Comparison of ENCODE assay signal across 11 cellular contexts in genomic region chr14:49550284-49551184, GRCh38. TPM values are rescaled to one million over a fixed set of nuclear protein-coding genes. Genes with fewer than 3 reads are reported as not detected.
DNase-seq lines count a peak whose midpoint lies in the region; ATAC-seq and TF ChIP-seq lines count a peak whose summit lies in the region.
"Had no signal": no experiment of that assay in that cellular context is flagged by ENCODE, and none has a peak within 500 bp of the region (broad histone marks: within the 10 kb centered on the region; RNA-seq: fewer than 3 reads in every experiment).

No MANE protein-coding gene starts in this region.

- no peak overlapping the region for H3K9ac ChIP-seq in liver (ENCODE audit: low read depth in 1 of 2, low read length in 2 of 2)

- H3K4me3 ChIP-seq in liver (ENCODE audit: low read depth in 1 of 3, low read length in 3 of 3): peak overlapping the region in 1 of 3 donors; percentile 19
- H3K4me3 ChIP-seq: HAP-1 had no signal

- peak; percentile 64 to 66 for TF ChIP-seq RAD21 in liver (IDR thresholded peaks at IDR 0.05)

- H3K9me3 ChIP-seq in liver (ENCODE audit: control insufficient read depth in 4 of 4, low read length in 3 of 4): no peaks in the 10 kb centered on the region
- H3K9me3 ChIP-seq: HAP-1 had no signal

- TF ChIP-seq CTCF in liver (IDR thresholded peaks at IDR 0.05; ENCODE audit: low read depth, low read length, missing input control): peak; percentile 31

- H3K36me3 ChIP-seq in liver (ENCODE audit: control insufficient read depth in 4 of 4, insufficient read depth in 3 of 4, low read depth in 1 of 4, low read length in 3 of 4): no peaks in the 10 kb centered on the region
- H3K36me3 ChIP-seq: HAP-1 had no signal

- H3K27ac ChIP-seq in liver (ENCODE audit: low read depth in 1 of 2, low read length in 2 of 2): no peak overlapping the region

- H3K27me3 ChIP-seq in liver (ENCODE audit: control insufficient read depth in 4 of 4, insufficient read depth in 4 of 4, low read length in 3 of 4): no peaks in the 10 kb centered on the region

- DNase-seq in ELR (ENCODE audit: low read depth) (peak; percentile 44), M059J (ENCODE audit: low read depth) (peak; percentile 30), astrocyte of the hippocampus (ENCODE audit: low read depth, low spot score) (peak; percentile 14), H4 (ENCODE audit: low spot score) (no peak), KG1 (lab: John Stamatoyannopoulos, UW) (no peak)
- DNase-seq: activated CD4-positive, alpha-beta T cell treated with anti-CD3 and anti-CD28 coated beads, Interleukin-2, amount 50 U/mL, for 4 hours; NCI-H2029 treated with DMSO at 0.1 percent for 48 hours had no signal

- peaks cover 4 to 30% (median 16%) of the 10 kb centered on the region in 4 donors for H3K4me1 ChIP-seq in liver (ENCODE audit: control insufficient read depth in 4 of 4, insufficient read depth in 4 of 4, low read length in 3 of 4)

- 46% methylated on average over 5 of the region's 5 CpGs for WGBS in liver

- ATAC-seq in GM19467 (IDR thresholded peaks at IDR 0.05; ENCODE audit: unreplicated experiment) (no peak), HG02610 (IDR thresholded peaks at IDR 0.05; ENCODE audit: unreplicated experiment) (no peak)

TF ChIP-seq in liver, 16 proteins besides CTCF, POLR2A, EP300 and RAD21:
- TF ChIP-seq YY1 (IDR thresholded peaks at IDR 0.05) (no peak), FOXA1 (IDR thresholded peaks at IDR 0.05) (no peak), RXRA (IDR thresholded peaks at IDR 0.05) (no peak), HNF4G (IDR thresholded peaks at IDR 0.05) (no peak), NR2F2 (IDR thresholded peaks at IDR 0.05) (no peak), HNF4A (conservative IDR thresholded peaks at IDR 0.05) (peak; percentile 65 to 68), ZBTB33 (IDR thresholded peaks at IDR 0.05) (no peak), EGR1 (IDR thresholded peaks at IDR 0.05; ENCODE audit: low read depth in 2 of 2) (no peak), SP1 (IDR thresholded peaks at IDR 0.05) (no peak), TAF1 (conservative IDR thresholded peaks at IDR 0.05) (no peak), JUND (IDR thresholded peaks at IDR 0.05) (peak; percentile 12 to 18), REST (IDR thresholded peaks at IDR 0.05) (no peak), FOXA2 (IDR thresholded peaks at IDR 0.05) (no peak)

RNA-seq across cellular contexts. Expression of gene RPS29, which starts 35.6 kb away (rescaled TPM):
- 3,253 and 9,545 TPM in 2 replicates for total RNA-seq in M059J (2014; rRNA removed; shearing (Covaris generic))
- 1,000 to 10,000 TPM in 1 of 2 donors, 100 to 1,000 TPM in 1; 606 to 1,739 TPM for total RNA-seq in liver
- 1,000 to 10,000 TPM in 1 of 2 donors, 100 to 1,000 TPM in 1; 584 to 1,071 TPM for polyA plus RNA-seq in liver
- 6,941 and 8,566 TPM in 2 replicates for total RNA-seq in H4 (2014; rRNA removed; shearing (Covaris generic))

RNA-seq across cellular contexts. Expression of gene LRR1, which starts 48.2 kb away (rescaled TPM):
- 45.9 and 48.6 TPM in 2 replicates for total RNA-seq in M059J (2014; rRNA removed; shearing (Covaris generic))
- 10 to 100 TPM in 1 of 2 donors, 1 to 10 TPM in 1; 3.8 to 23.2 TPM for total RNA-seq in liver
- 1 to 10 TPM; 3.7 to 4.4 TPM for polyA plus RNA-seq in liver
- 34.7 and 53.2 TPM in 2 replicates for total RNA-seq in H4 (2014; rRNA removed; shearing (Covaris generic))

Comparison
In these comparisons a context has a peak if more than half of its experiments do, and no peak if none do; other contexts are left out.
1. DNase-seq: peak in ELR (single experiment), M059J (single experiment) and astrocyte of the hippocampus (single experiment); none in H4 (single experiment) and KG1 (single experiment).